ENCODE assay signal across 22 cellular contexts in the genomic region with DNA sequence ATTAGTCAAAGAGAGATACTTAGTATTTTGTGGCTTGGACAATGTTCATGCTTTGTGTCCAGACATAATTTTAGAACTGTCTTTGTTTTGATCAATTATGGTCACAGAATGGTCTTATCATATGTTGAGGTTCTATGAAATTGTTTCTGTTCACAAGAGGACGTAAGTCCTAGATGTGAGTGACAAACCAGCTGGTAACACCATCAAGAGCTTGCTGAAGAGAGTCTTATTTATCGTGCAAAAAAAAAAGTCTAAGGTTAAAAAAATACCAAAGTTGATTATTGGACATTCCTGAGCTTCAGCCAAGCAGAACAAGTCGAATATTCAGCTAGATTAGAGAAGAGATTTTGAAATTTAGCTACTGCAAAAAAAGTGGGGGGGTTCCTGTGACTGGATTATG.
"Had no signal": no experiment of that assay in that cellular context is flagged by ENCODE, and none has a peak within 500 bp of the region (broad histone marks: within the 10 kb centered on the region; RNA-seq: fewer than 3 reads in every experiment).

No MANE protein-coding gene starts in this region.

- DNase-seq: activated CD4-positive, alpha-beta T cell treated with anti-CD3 and anti-CD28 coated beads, Interleukin-2, amount 10 ng/mL, durations not matched to agents 7 days and 5 days; activated CD4-positive, CD25-positive, alpha-beta regulatory T cell treated with anti-CD3 and anti-CD28 coated beads, Interleukin-2, amount 50 U/mL, for 72 hours; activated CD8-positive, alpha-beta T cell treated with anti-CD3 and anti-CD28 coated beads for 36 hours; activated gamma-delta T cell; effector CD8-positive, alpha-beta T cell; gastrocnemius medialis; head of caudate nucleus; hypothalamus; left cardiac atrium; mesendoderm; mucosa of descending colon; naive thymus-derived CD4-positive, alpha-beta T cell; posterior cingulate gyrus; retina; stimulated activated CD4-positive, alpha-beta T cell treated with anti-CD3 and anti-CD28 coated beads, Interleukin-4, amount 100 ng/mL, for 24 hours; stimulated activated naive CD4-positive, alpha-beta T cell treated with Interleukin-2 at 50 U/mL for 16 hours; T-cell; upper lobe of right lung; WERI-Rb-1 had no signal

- H3K4me3 ChIP-seq: ascending aorta, cardiac muscle cell, gastrocnemius medialis, mucosa of descending colon, neural progenitor cell, upper lobe of right lung had no signal

- H3K27me3 ChIP-seq: ascending aorta, cardiac muscle cell, gastrocnemius medialis, neural progenitor cell, upper lobe of right lung had no signal

- ATAC-seq: activated CD8-positive, alpha-beta T cell treated with anti-CD3 and anti-CD28 coated beads for 36 hours; gastrocnemius medialis; left cardiac atrium; mucosa of descending colon; naive thymus-derived CD4-positive, alpha-beta T cell; T-cell; upper lobe of right lung had no signal

- H3K36me3 ChIP-seq: ascending aorta, cardiac muscle cell, gastrocnemius medialis, neural progenitor cell, upper lobe of right lung, WERI-Rb-1 had no signal

- H3K9me3 ChIP-seq: ascending aorta, gastrocnemius medialis, mucosa of descending colon, upper lobe of right lung had no signal

- H3K4me1 ChIP-seq: ascending aorta, gastrocnemius medialis, neural progenitor cell, upper lobe of right lung had no signal

- H3K27ac ChIP-seq: ascending aorta, cardiac muscle cell, gastrocnemius medialis, neural progenitor cell, upper lobe of right lung, WERI-Rb-1 had no signal
